7 cellular contexts compared by ENCODE assay signal in genomic region chr10:3668276-3668960, GRCh38.
DNase-seq lines count a peak whose midpoint lies in the region; ATAC-seq and TF ChIP-seq lines count a peak whose summit lies in the region.

No MANE protein-coding gene starts in this region.

- no peaks in the 10 kb centered on the region for H3K79me2 ChIP-seq in parathyroid adenoma

- H3K9me3 ChIP-seq in esophagus squamous epithelium: no peaks in the 10 kb centered on the region
- H3K9me3 ChIP-seq in parathyroid adenoma (ENCODE audit: control insufficient read depth, low read length): no peaks in the 10 kb centered on the region
- H3K9me3 ChIP-seq in aorta (ENCODE audit: control insufficient read depth, low read length): no peaks in the 10 kb centered on the region

- CTCF ChIA-PET in activated CD8-positive, alpha-beta T cell treated with anti-CD3 and anti-CD28 coated beads, Interleukin-2, amount 10 ng/mL, durations not matched to agents 7 days and 5 days (lab: Charles Lee): no interaction called here

- H3K36me3 ChIP-seq in esophagus squamous epithelium (no peaks in the 10 kb centered on the region), parathyroid adenoma (ENCODE audit: control insufficient read depth, insufficient read depth, low read length) (no peaks in the 10 kb centered on the region), aorta (ENCODE audit: control insufficient read depth in 1 of 2, insufficient read depth in 2 of 2, low read length in 1 of 2) (no peaks in the 10 kb centered on the region)

- H3K4me3 ChIP-seq in esophagus squamous epithelium: peak overlapping the region; percentile 18 to 45 (median 32)
- peak overlapping the region; percentile 55 for H3K4me3 ChIP-seq in parathyroid adenoma (ENCODE audit: low read depth, low read length)
- no peak overlapping the region for H3K4me3 ChIP-seq in aorta (ENCODE audit: low read length in 2 of 2)

- intact Hi-C loops in esophagus squamous epithelium (cut with DNase I) (no loop called here), aorta (cut with DNase I) (no loop called here)

- POLR2A ChIA-PET in activated CD8-positive, alpha-beta T cell treated with anti-CD3 and anti-CD28 coated beads, Interleukin-2, amount 10 ng/mL, durations not matched to agents 7 days and 5 days (lab: Charles Lee): interaction anchor here (1.0 to 2.5 kb wide), 3 partner anchors 89 to 117 kb away, joined by 3 to 12 read pairs (median 3); partner anchors contain the start of gene KLF6

- TF ChIP-seq CTCF in esophagus squamous epithelium (IDR thresholded peaks at IDR 0.05) (peak in 1 of 6 experiments; percentile 3), parathyroid adenoma (IDR thresholded peaks at IDR 0.05) (no peak)

- peaks cover 3% of the 10 kb centered on the region for H3K27me3 Mint-ChIP-seq in activated CD8-positive, alpha-beta T cell treated with anti-CD3 and anti-CD28 coated beads, Interleukin-2, amount 10 ng/mL, durations not matched to agents 7 days and 5 days (ENCODE audit: low read depth)

- peak overlapping the region; percentile 81 for H3K4me2 ChIP-seq in parathyroid adenoma (ENCODE audit: low read length)

- peak overlapping the region; percentile 92 for H3K27ac Mint-ChIP-seq in activated CD8-positive, alpha-beta T cell treated with anti-CD3 and anti-CD28 coated beads, Interleukin-2, amount 10 ng/mL, durations not matched to agents 7 days and 5 days

- no peak overlapping the region for H3K9ac ChIP-seq in parathyroid adenoma

- peak overlapping the region; percentile 72 for H3K4me3 Mint-ChIP-seq in activated CD8-positive, alpha-beta T cell treated with anti-CD3 and anti-CD28 coated beads, Interleukin-2, amount 10 ng/mL, durations not matched to agents 7 days and 5 days

- H3K36me3 Mint-ChIP-seq in activated CD8-positive, alpha-beta T cell treated with anti-CD3 and anti-CD28 coated beads, Interleukin-2, amount 10 ng/mL, durations not matched to agents 7 days and 5 days (ENCODE audit: low read depth): no peaks in the 10 kb centered on the region

- peak overlapping the region; percentile 72 for H2AFZ ChIP-seq in parathyroid adenoma

- H3K27me3 ChIP-seq in esophagus squamous epithelium (no peaks in the 10 kb centered on the region), parathyroid adenoma (ENCODE audit: control insufficient read depth, insufficient read depth, low read length) (no peaks in the 10 kb centered on the region), aorta (ENCODE audit: control insufficient read depth in 1 of 2, insufficient read depth in 2 of 2, low read length in 1 of 2) (no peaks in the 10 kb centered on the region)

- H3K4me1 ChIP-seq in esophagus squamous epithelium (peaks cover 0 to 14% (median 0%) of the 10 kb centered on the region in 3 donors), parathyroid adenoma (peaks cover 3% of the 10 kb centered on the region), aorta (ENCODE audit: control insufficient read depth in 1 of 2, insufficient read depth in 2 of 2, low read length in 2 of 2) (no peaks in the 10 kb centered on the region)

- no peaks in the 10 kb centered on the region for H3K9me3 Mint-ChIP-seq in activated CD8-positive, alpha-beta T cell treated with anti-CD3 and anti-CD28 coated beads, Interleukin-2, amount 10 ng/mL, durations not matched to agents 7 days and 5 days (ENCODE audit: insufficient read depth)

- peak in 1 of 4 donors; percentile 32 for TF ChIP-seq POLR2A in esophagus squamous epithelium (IDR thresholded peaks at IDR 0.05)

- WGBS in esophagus squamous epithelium, 2 donors: 25 to 47% methylated on average over 16 to 21 of the region's 21 CpGs
- WGBS in aorta, 2 donors: 72 to 76% methylated on average over 21 of the region's 21 CpGs

- H3K4me1 Mint-ChIP-seq in activated CD8-positive, alpha-beta T cell treated with anti-CD3 and anti-CD28 coated beads, Interleukin-2, amount 10 ng/mL, durations not matched to agents 7 days and 5 days (ENCODE audit: low read depth): peaks cover 41% of the 10 kb centered on the region

- ATAC-seq in activated CD8-positive, alpha-beta T cell treated with anti-CD3 and anti-CD28 coated beads, Interleukin-2, amount 10 ng/mL, durations not matched to agents 7 days and 5 days: peak; percentile 94
- ATAC-seq in aorta (ENCODE audit: low FRiP score): no peak

- DNase-seq in HuH-7 (ENCODE audit: low spot score): peak; percentile 77
- peak; percentile 81 for DNase-seq in activated CD8-positive, alpha-beta T cell treated with anti-CD3 and anti-CD28 coated beads, Interleukin-2, amount 10 ng/mL, durations not matched to agents 7 days and 5 days
- no peak for DNase-seq in esophagus squamous epithelium (lab: John Stamatoyannopoulos, UW)
- no peak for DNase-seq in NCI-H1436 (lab: John Stamatoyannopoulos, UW)
- no peak for DNase-seq in aorta
- no peak for DNase-seq in NCI-H774 (lab: John Stamatoyannopoulos, UW)

- H3K27ac ChIP-seq in esophagus squamous epithelium: peak overlapping the region; percentile 57 to 79 (median 68)
- H3K27ac ChIP-seq in parathyroid adenoma: peak overlapping the region; percentile 73
- H3K27ac ChIP-seq in aorta (ENCODE audit: low read depth in 1 of 2, low read length in 2 of 2): no peak overlapping the region

Comparison
In these comparisons a context has a peak if more than half of its experiments do, and no peak if none do; other contexts are left out.
1. DNase-seq: peak in HuH-7 (single experiment) and activated CD8-positive, alpha-beta T cell treated with anti-CD3 and anti-CD28 coated beads, Interleukin-2, amount 10 ng/mL, durations not matched to agents 7 days and 5 days (single experiment); none in esophagus squamous epithelium (single experiment), NCI-H1436 (single experiment), aorta (0 of 2) and NCI-H774 (single experiment).
2. H3K27ac ChIP-seq: peak in esophagus squamous epithelium (4 of 4) and parathyroid adenoma (single experiment); none in aorta (0 of 2).
3. H3K4me3 ChIP-seq: peak in esophagus squamous epithelium (4 of 4) and parathyroid adenoma (single experiment); none in aorta (0 of 2).